Comparison of ENCODE assay signal across 1 cellular context in genomic region chr2:57880967-57881366, GRCh38.
TF ChIP-seq lines count a peak whose summit lies in the region.

No MANE protein-coding gene starts in this region.

TF ChIP-seq in HepG2, 621 proteins besides CTCF, POLR2A, EP300 and RAD21 (continued from another document):
- TF ChIP-seq, protein P1, sequence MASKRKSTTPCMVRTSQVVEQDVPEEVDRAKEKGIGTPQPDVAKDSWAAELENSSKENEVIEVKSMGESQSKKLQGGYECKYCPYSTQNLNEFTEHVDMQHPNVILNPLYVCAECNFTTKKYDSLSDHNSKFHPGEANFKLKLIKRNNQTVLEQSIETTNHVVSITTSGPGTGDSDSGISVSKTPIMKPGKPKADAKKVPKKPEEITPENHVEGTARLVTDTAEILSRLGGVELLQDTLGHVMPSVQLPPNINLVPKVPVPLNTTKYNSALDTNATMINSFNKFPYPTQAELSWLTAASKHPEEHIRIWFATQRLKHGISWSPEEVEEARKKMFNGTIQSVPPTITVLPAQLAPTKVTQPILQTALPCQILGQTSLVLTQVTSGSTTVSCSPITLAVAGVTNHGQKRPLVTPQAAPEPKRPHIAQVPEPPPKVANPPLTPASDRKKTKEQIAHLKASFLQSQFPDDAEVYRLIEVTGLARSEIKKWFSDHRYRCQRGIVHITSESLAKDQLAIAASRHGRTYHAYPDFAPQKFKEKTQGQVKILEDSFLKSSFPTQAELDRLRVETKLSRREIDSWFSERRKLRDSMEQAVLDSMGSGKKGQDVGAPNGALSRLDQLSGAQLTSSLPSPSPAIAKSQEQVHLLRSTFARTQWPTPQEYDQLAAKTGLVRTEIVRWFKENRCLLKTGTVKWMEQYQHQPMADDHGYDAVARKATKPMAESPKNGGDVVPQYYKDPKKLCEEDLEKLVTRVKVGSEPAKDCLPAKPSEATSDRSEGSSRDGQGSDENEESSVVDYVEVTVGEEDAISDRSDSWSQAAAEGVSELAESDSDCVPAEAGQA (IDR thresholded peaks at IDR 0.05; ENCODE audit: low read depth): no peak
- TF ChIP-seq, protein P1 (CRISPR knock-in tag; IDR thresholded peaks at IDR 0.05; ENCODE audit: borderline replicate concordance): no peak
- TF ChIP-seq HOXA9 (CRISPR knock-in tag; IDR thresholded peaks at IDR 0.05; ENCODE audit: borderline replicate concordance) (no peak), PCBP2 (optimal IDR thresholded peaks at IDR 0.05; ENCODE audit: low read depth, low read length, poor library complexity, severe bottlenecking) (no peak), ZNF30 (CRISPR knock-in tag; IDR thresholded peaks at IDR 0.05) (no peak), THYN1 (CRISPR knock-in tag; IDR thresholded peaks at IDR 0.05; ENCODE audit: borderline replicate concordance, low read depth) (no peak)
